In genomic region chr5:113255105-113255504, GRCh38 we compare ENCODE assay signal across 17 cellular contexts.
"Had no signal": no experiment of that assay in that cellular context is flagged by ENCODE, and none has a peak within 500 bp of the region (broad histone marks: within the 10 kb centered on the region; RNA-seq: fewer than 3 reads in every experiment).

No MANE protein-coding gene starts in this region.

- H3K27me3 ChIP-seq: esophagus muscularis mucosa, right atrium auricular region had no signal

- ATAC-seq: activated CD8-positive, alpha-beta T cell treated with anti-CD3 and anti-CD28 coated beads, Interleukin-2, amount 10 ng/mL, durations not matched to agents 7 days and 5 days; activated naive CD8-positive, alpha-beta T cell treated with anti-CD3 and anti-CD28 coated beads, Interleukin-2, amount 50 U/mL, for 24 hours; activated T-cell treated with anti-CD3 and anti-CD28 coated beads, Interleukin-2, amount 50 U/mL, for 4 hours had no signal

- H3K27ac ChIP-seq: right atrium auricular region had no signal

- H3K9me3 ChIP-seq: esophagus muscularis mucosa, right atrium auricular region had no signal

- DNase-seq: activated CD4-positive, alpha-beta T cell treated with anti-CD3 and anti-CD28 coated beads, Interleukin-2, amount 10 ng/mL, durations not matched to agents 7 days and 5 days; activated CD4-positive, CD25-positive, alpha-beta regulatory T cell; activated CD8-positive, alpha-beta T cell treated with anti-CD3 and anti-CD28 coated beads, Interleukin-2, amount 10 ng/mL, durations not matched to agents 7 days and 5 days; activated naive CD4-positive, alpha-beta T cell treated with anti-CD3 and anti-CD28 coated beads for 36 hours; activated naive CD8-positive, alpha-beta T cell treated with anti-CD3 and anti-CD28 coated beads, Interleukin-2, amount 50 U/mL, for 24 hours; activated T-cell treated with anti-CD3 and anti-CD28 coated beads, Interleukin-2, amount 50 U/mL, for 4 hours; cerebellar nuclear complex; dermis blood vessel endothelial cell; effector memory CD4-positive, alpha-beta T cell; mammary epithelial cell; small intestine; stimulated activated CD4-positive, alpha-beta T cell treated with anti-CD3 and anti-CD28 coated beads, Interleukin-4, amount 100 ng/mL, for 1 hour; T-helper 1 cell; T-helper 9 cell; trophoblast cell had no signal

- H3K4me3 ChIP-seq: esophagus muscularis mucosa, right atrium auricular region had no signal

- H3K36me3 ChIP-seq: esophagus muscularis mucosa, right atrium auricular region had no signal
